Comparison of ENCODE assay signal across 17 cellular contexts in genomic region chr6:139757766-139758655, GRCh38.
DNase-seq lines count a peak whose midpoint lies in the region; ATAC-seq, FAIRE-seq and TF ChIP-seq lines count a peak whose summit lies in the region.
"Had no signal": no experiment of that assay in that cellular context is flagged by ENCODE, and none has a peak within 500 bp of the region (broad histone marks: within the 10 kb centered on the region; RNA-seq: fewer than 3 reads in every experiment).

No MANE protein-coding gene starts in this region.

- no peak for FAIRE-seq in HTR-8/SVneo (lab: Jason Lieb, UNC)
- FAIRE-seq: GM12892, RCC 7860 had no signal

- H3K36me3 ChIP-seq in lower lobe of right lung, result no peaks in the 10 kb centered on the region
- no peaks in the 10 kb centered on the region for H3K36me3 ChIP-seq in upper lobe of right lung
- H3K36me3 ChIP-seq in SJCRH30, result no peaks in the 10 kb centered on the region
- H3K36me3 ChIP-seq: HAP-1, thoracic aorta had no signal

- intact Hi-C loops in lower lobe of right lung (cut with DNase I), result loop anchor here (10.0 kb wide), 1 partner anchor 383 kb away; the partner anchor contains the start of gene CITED2
- intact Hi-C loops in upper lobe of right lung (cut with DNase I), result no loop called here

- ATAC-seq in lower lobe of right lung (peak; percentile 49 to 56), upper lobe of right lung (peak; percentile 59)

- peaks cover 29% of the 10 kb centered on the region for H3K4me1 ChIP-seq in lower lobe of right lung
- H3K4me1 ChIP-seq in upper lobe of right lung, result peaks cover 30% of the 10 kb centered on the region
- H3K4me1 ChIP-seq in SJCRH30, result peaks cover 27% of the 10 kb centered on the region

- H3K9me3 ChIP-seq in lower lobe of right lung (no peaks in the 10 kb centered on the region), upper lobe of right lung (no peaks in the 10 kb centered on the region), SJCRH30 (replicated peaks) (no peaks in the 10 kb centered on the region)
- H3K9me3 ChIP-seq: HAP-1, thoracic aorta had no signal

- no peaks in the 10 kb centered on the region for H3K27me3 ChIP-seq in lower lobe of right lung (ENCODE audit: low read depth)
- no peaks in the 10 kb centered on the region for H3K27me3 ChIP-seq in upper lobe of right lung
- H3K27me3 ChIP-seq in SJCRH30, result no peaks in the 10 kb centered on the region
- H3K27me3 ChIP-seq: dorsolateral prefrontal cortex had no signal

- H3K4me3 ChIP-seq in choroid plexus epithelial cell (ENCODE audit: low read depth, low read length) (no peak overlapping the region), lower lobe of right lung (no peak overlapping the region), upper lobe of right lung (no peak overlapping the region), SJCRH30 (no peak overlapping the region)
- H3K4me3 ChIP-seq: dorsolateral prefrontal cortex, HAP-1, thoracic aorta had no signal

- DNase-seq in SKM-1 (lab: John Stamatoyannopoulos, UW; ENCODE audit: unreplicated experiment) (peak; percentile 37), SKM-1 treated with dmso at 0.1 percent for 144 hours (lab: John Stamatoyannopoulos, UW; ENCODE audit: unreplicated experiment) (no peak), choroid plexus epithelial cell (ENCODE audit: low read depth) (peak; percentile 89), lower lobe of right lung (no peak), upper lobe of right lung (no peak), SJCRH30 (no peak), HTR-8/SVneo (ENCODE audit: insufficient read length, low spot score) (no peak), NCI-H2029 treated with DMSO at 0.1 percent for 48 hours (lab: John Stamatoyannopoulos, UW) (no peak)
- DNase-seq: activated naive CD4-positive, alpha-beta T cell treated with anti-CD3 and anti-CD28 coated beads, Interleukin-2, amount 10 ng/mL, durations not matched to agents 7 days and 5 days; DMS153; dorsolateral prefrontal cortex; midbrain; T1000 had no signal

- H3K27ac ChIP-seq in lower lobe of right lung (peak overlapping the region; percentile 25), upper lobe of right lung (peak overlapping the region; percentile 4), SJCRH30 (no peak overlapping the region)
- H3K27ac ChIP-seq: dorsolateral prefrontal cortex, thoracic aorta had no signal

- TF ChIP-seq CTCF in choroid plexus epithelial cell (conservative IDR thresholded peaks at IDR 0.05; ENCODE audit: low read depth, low read length) (no peak), lower lobe of right lung (IDR thresholded peaks at IDR 0.05) (no peak), upper lobe of right lung (IDR thresholded peaks at IDR 0.05) (no peak)

Comparison
In these comparisons a context has a peak if more than half of its experiments do, and no peak if none do; other contexts are left out.
1. DNase-seq: peak in SKM-1 (single experiment) and choroid plexus epithelial cell (single experiment); none in SKM-1 treated with dmso at 0.1 percent for 144 hours (single experiment), lower lobe of right lung (single experiment), upper lobe of right lung (single experiment), SJCRH30 (0 of 2), HTR-8/SVneo (single experiment) and NCI-H2029 treated with DMSO at 0.1 percent for 48 hours (single experiment).